Comparison of ENCODE assay signal across 1 cellular context in genomic region chr16:84197487-84198128, GRCh38.
TF ChIP-seq lines count a peak whose summit lies in the region.

No MANE protein-coding gene starts in this region.

TF ChIP-seq in IMR-90, 13 proteins besides CTCF, POLR2A, EP300 and RAD21:
- no peak for TF ChIP-seq MAZ (IDR thresholded peaks at IDR 0.05; ENCODE audit: borderline replicate concordance, low read depth, low read length)
- no peak for TF ChIP-seq FOS (IDR thresholded peaks at IDR 0.05; ENCODE audit: low read depth, low read length)
- no peak for TF ChIP-seq RCOR1 (IDR thresholded peaks at IDR 0.05; ENCODE audit: insufficient replicate concordance, low read length)
- no peak for TF ChIP-seq CEBPB (IDR thresholded peaks at IDR 0.05; ENCODE audit: low read depth, low read length)
- no peak for TF ChIP-seq MXI1 (IDR thresholded peaks at IDR 0.05; ENCODE audit: borderline replicate concordance, low read depth, low read length)
- no peak for TF ChIP-seq ELK1 (IDR thresholded peaks at IDR 0.05; ENCODE audit: borderline replicate concordance, low read depth, low read length)
- TF ChIP-seq BHLHE40 (IDR thresholded peaks at IDR 0.05; ENCODE audit: low read depth, low read length): no peak
- no peak for TF ChIP-seq RFX5 (IDR thresholded peaks at IDR 0.05; ENCODE audit: low read depth, low read length)
- no peak for TF ChIP-seq MAFK (IDR thresholded peaks at IDR 0.05; ENCODE audit: low read depth, low read length)
- TF ChIP-seq NFE2L2 (IDR thresholded peaks at IDR 0.05; ENCODE audit: low read depth, low read length): no peak
- TF ChIP-seq CHD1 (IDR thresholded peaks at IDR 0.05; ENCODE audit: low read depth, low read length): no peak
